In the genomic region with DNA sequence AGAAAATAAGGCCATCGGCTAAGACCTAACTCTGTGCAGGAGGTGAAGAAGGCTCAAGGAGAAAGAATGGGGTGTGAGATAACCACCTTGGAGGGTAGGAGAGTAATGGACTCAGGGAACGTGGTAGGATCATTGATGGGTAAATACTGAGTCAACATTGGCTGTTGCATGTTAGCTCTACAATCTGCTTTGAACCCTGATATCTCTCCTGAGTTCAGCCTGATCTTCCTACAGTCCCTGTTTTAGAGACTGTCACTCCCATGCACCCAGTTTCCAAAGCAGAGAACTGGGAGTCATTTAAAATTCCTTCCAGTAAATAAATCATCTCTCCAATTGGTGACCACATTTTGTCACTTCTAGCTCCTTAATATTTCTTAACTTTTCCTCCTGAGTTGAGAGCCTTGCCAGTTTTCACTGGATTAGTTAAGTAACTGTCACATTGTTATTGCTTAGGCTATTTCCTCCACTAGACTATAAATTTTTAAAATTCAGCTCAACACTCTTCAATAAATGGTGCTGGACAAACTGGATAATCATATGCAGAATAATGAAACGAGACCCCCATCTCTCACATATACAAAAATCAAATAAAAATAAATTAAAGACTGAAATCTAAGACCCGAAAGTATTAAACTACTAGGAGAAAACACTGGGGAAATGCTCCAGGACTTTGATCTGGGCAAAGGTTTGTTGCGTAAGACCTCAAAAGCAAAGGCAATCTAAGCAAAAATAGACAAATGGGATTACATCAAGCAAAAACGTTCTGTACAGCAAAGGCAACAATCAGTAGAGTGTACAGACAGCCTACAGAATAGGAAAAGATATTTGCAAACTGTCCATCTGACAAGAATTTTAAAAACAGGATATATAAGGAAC, we compare ENCODE assay signal across 1 cellular context.
A peak's percentile ranks its signal among the peaks of the same experiment; 100 is the strongest.
TF ChIP-seq lines count a peak whose summit lies in the region.

No MANE protein-coding gene starts in this region.

TF ChIP-seq in HCT116, 20 proteins besides CTCF, POLR2A, EP300 and RAD21:
- TF ChIP-seq FOSL1 (IDR thresholded peaks at IDR 0.05; ENCODE audit: low read depth): no peak
- TF ChIP-seq CEBPB (IDR thresholded peaks at IDR 0.05; ENCODE audit: low read depth): peak; percentile 45; the same call in 1 of the 2 replicates
- no peak for TF ChIP-seq ELF1 (IDR thresholded peaks at IDR 0.05; ENCODE audit: borderline replicate concordance, low read depth)
